18 cellular contexts compared by ENCODE assay signal in genomic region chr13:105572401-105572800, GRCh38.
A peak's percentile ranks its signal among the peaks of the same experiment; 100 is the strongest.
DNase-seq lines count a peak whose midpoint lies in the region; ATAC-seq and TF ChIP-seq lines count a peak whose summit lies in the region.
"Had no signal": no experiment of that assay in that cellular context is flagged by ENCODE, and none has a peak within 500 bp of the region (broad histone marks: within the 10 kb centered on the region; RNA-seq: fewer than 3 reads in every experiment).

No MANE protein-coding gene starts in this region.

- H3K18ac ChIP-seq in mesendoderm (ENCODE audit: low read length) = no peak overlapping the region

- no peak overlapping the region for H2AK5ac ChIP-seq in mesendoderm (ENCODE audit: low read length)

- no peak overlapping the region for H3K4me2 ChIP-seq in fibroblast of lung (ENCODE audit: extremely low read depth, insufficient read depth, low read length)
- no peak overlapping the region for H3K4me2 ChIP-seq in mesendoderm (ENCODE audit: low read length)
- H3K4me2 ChIP-seq: PC-9 had no signal

- no peak overlapping the region for H2AFZ ChIP-seq in fibroblast of lung (ENCODE audit: low read length)

- TF ChIP-seq EP300 in stomach (IDR thresholded peaks at IDR 0.05) = no peak

- H4K20me1 ChIP-seq in fibroblast of lung (ENCODE audit: control insufficient read depth, extremely low read depth, insufficient read depth, low read length) = no peaks in the 10 kb centered on the region

- no peaks in the 10 kb centered on the region for H3K27me3 ChIP-seq in RWPE2 (ENCODE audit: insufficient read depth, poor library complexity, severe bottlenecking)
- no peaks in the 10 kb centered on the region for H3K27me3 ChIP-seq in fibroblast of lung (ENCODE audit: control insufficient read depth, insufficient read depth, low read length)
- H3K27me3 ChIP-seq in mesendoderm (ENCODE audit: insufficient read depth, low read length, poor library complexity) = no peaks in the 10 kb centered on the region
- no peaks in the 10 kb centered on the region for H3K27me3 ChIP-seq in dorsolateral prefrontal cortex
- H3K27me3 ChIP-seq in stomach = no peaks in the 10 kb centered on the region

- H4K8ac ChIP-seq in mesendoderm (ENCODE audit: low read depth, low read length) = no peak overlapping the region

- no peak for TF ChIP-seq POLR2A in stomach (IDR thresholded peaks at IDR 0.05)

- H4K5ac ChIP-seq in mesendoderm (ENCODE audit: low read length) = no peak overlapping the region

- H3K4me1 ChIP-seq in RWPE2 (ENCODE audit: insufficient read depth, poor library complexity, severe bottlenecking) (peaks cover 8% of the 10 kb centered on the region), fibroblast of lung (ENCODE audit: control insufficient read depth, extremely low read depth, insufficient read depth, low read length) (no peaks in the 10 kb centered on the region), mesendoderm (ENCODE audit: control insufficient read depth, low read depth, low read length) (no peaks in the 10 kb centered on the region), stomach (no peaks in the 10 kb centered on the region)

- ATAC-seq in RWPE2 (ENCODE audit: low read depth) (0 out of 3 replicates have a peak, but pooled peaks have one; percentile 42), GM18511 (IDR thresholded peaks at IDR 0.05; ENCODE audit: unreplicated experiment) (no peak), HG02884 (IDR thresholded peaks at IDR 0.05; ENCODE audit: unreplicated experiment) (no peak)
- ATAC-seq: HepG2 had no signal

- DNase-seq in EL (peak; percentile 12), RWPE2 (ENCODE audit: low spot score) (no peak), fibroblast of lung (ENCODE audit: low read depth in 2 of 2) (peak; percentile 14 to 46), mesendoderm (peak; percentile 10), dorsolateral prefrontal cortex (no peak), stomach (no peak)
- DNase-seq: HFFc6, KG1, NCI-H1436 treated with DMSO at 0.1 percent for 48 hours, NCI-H2029 treated with DMSO at 0.1 percent for 48 hours, NCI-H510A, NCI-H82, PC-9, SHP77 had no signal

- no peaks in the 10 kb centered on the region for H3K79me1 ChIP-seq in mesendoderm (ENCODE audit: low read length)

- intact Hi-C loops in dorsolateral prefrontal cortex (cut with DNase I) (no loop called here), stomach (cut with DNase I; ENCODE audit: low total_unique reads) (no loop called here)

- no peaks in the 10 kb centered on the region for H3K9me3 ChIP-seq in RWPE2 (ENCODE audit: severe bottlenecking)
- no peaks in the 10 kb centered on the region for H3K9me3 ChIP-seq in fibroblast of lung (ENCODE audit: control insufficient read depth, insufficient read depth, low read depth, low read length)
- peaks cover 0 to 12% (median 0%) of the 10 kb centered on the region in 4 donors for H3K9me3 ChIP-seq in stomach

- no peak overlapping the region for H2BK5ac ChIP-seq in mesendoderm (ENCODE audit: low read length)

- H3K36me3 ChIP-seq in RWPE2 (ENCODE audit: low read depth) = no peaks in the 10 kb centered on the region
- no peaks in the 10 kb centered on the region for H3K36me3 ChIP-seq in fibroblast of lung (ENCODE audit: control insufficient read depth, insufficient read depth, low read length)
- no peaks in the 10 kb centered on the region for H3K36me3 ChIP-seq in mesendoderm (ENCODE audit: control insufficient read depth, insufficient read depth, low read length)
- no peaks in the 10 kb centered on the region for H3K36me3 ChIP-seq in stomach

- no peak overlapping the region for H2BK120ac ChIP-seq in mesendoderm (ENCODE audit: low read depth, low read length)

- no peak overlapping the region for H3K9ac ChIP-seq in fibroblast of lung (ENCODE audit: insufficient read depth, low read length)
- no peak overlapping the region for H3K9ac ChIP-seq in mesendoderm (ENCODE audit: low read length)

- no peak overlapping the region for H3K56ac ChIP-seq in mesendoderm (ENCODE audit: low read length)

- no peak overlapping the region for H3K23ac ChIP-seq in mesendoderm (ENCODE audit: low read length)

- no peak overlapping the region for H3K4ac ChIP-seq in mesendoderm (ENCODE audit: low read depth, low read length)

- TF ChIP-seq CTCF in RWPE2 (IDR thresholded peaks at IDR 0.05; ENCODE audit: poor library complexity, severe bottlenecking) = no peak
- no peak for TF ChIP-seq CTCF in fibroblast of lung (conservative IDR thresholded peaks at IDR 0.05 in 1 of 2, IDR thresholded peaks at IDR 0.05 in 1 of 2; ENCODE audit: low read depth in 1 of 2, low read length in 2 of 2)
- TF ChIP-seq CTCF in dorsolateral prefrontal cortex (IDR thresholded peaks at IDR 0.05 in 54 of 56, conservative IDR thresholded peaks at IDR 0.05 in 2 of 56; ENCODE audit: low read depth in 1 of 56, partially characterized antibody in 56 of 56) = no peak
- TF ChIP-seq CTCF in stomach (IDR thresholded peaks at IDR 0.05) = no peak

- no CpG with 5 or more reads among the region's 1 CpG for WGBS in mesendoderm (ENCODE audit: extremely low coverage, insufficient coverage, low lambda C conversion rate)
- WGBS in stomach, 5 donors = 72 to 87% (median 74%) methylated on average over 1 of the region's 1 CpG

- H3K4me3 ChIP-seq in RWPE2 (ENCODE audit: severe bottlenecking) = no peak overlapping the region
- H3K4me3 ChIP-seq in fibroblast of lung (replicated peaks in 1 of 4; ENCODE audit: control extremely low read depth in 1 of 4, insufficient read depth in 1 of 4, low read depth in 3 of 4, low read length in 4 of 4) = no peak overlapping the region
- H3K4me3 ChIP-seq in mesendoderm (ENCODE audit: low read length) = no peak overlapping the region
- no peak overlapping the region for H3K4me3 ChIP-seq in dorsolateral prefrontal cortex
- no peak overlapping the region for H3K4me3 ChIP-seq in stomach
- H3K4me3 ChIP-seq: PC-9 had no signal

- H3K27ac ChIP-seq in RWPE2 (ENCODE audit: poor library complexity, severe bottlenecking) (no peak overlapping the region), fibroblast of lung (ENCODE audit: insufficient read depth, low read length) (no peak overlapping the region), mesendoderm (ENCODE audit: low read depth, low read length) (no peak overlapping the region), dorsolateral prefrontal cortex (no peak overlapping the region), stomach (no peak overlapping the region)
- H3K27ac ChIP-seq: C4-2B, PC-9 had no signal

- H2BK15ac ChIP-seq in mesendoderm (replicated peaks; ENCODE audit: low read depth) = no peak overlapping the region

- H3K79me2 ChIP-seq in fibroblast of lung (ENCODE audit: control insufficient read depth, insufficient read depth, low read length) (no peaks in the 10 kb centered on the region), mesendoderm (ENCODE audit: control insufficient read depth, insufficient read depth, low read length) (no peaks in the 10 kb centered on the region)

Comparison
In these comparisons a context has a peak if more than half of its experiments do, and no peak if none do; other contexts are left out.
1. DNase-seq: peak in EL (single experiment), fibroblast of lung (2 of 2) and mesendoderm (single experiment); none in RWPE2 (single experiment), dorsolateral prefrontal cortex (0 of 10) and stomach (single experiment).